ENCODE assay signal across 21 cellular contexts in genomic region chr4:182955411-182955810, GRCh38.
"Had no signal": no experiment of that assay in that cellular context is flagged by ENCODE, and none has a peak within 500 bp of the region (broad histone marks: within the 10 kb centered on the region; RNA-seq: fewer than 3 reads in every experiment).

No MANE protein-coding gene starts in this region.

- H3K4me1 Mint-ChIP-seq: activated CD8-positive, alpha-beta memory T cell treated with anti-CD3 and anti-CD28 coated beads, Interleukin-2, amount 10 ng/mL, durations not matched to agents 7 days and 5 days; activated naive CD8-positive, alpha-beta T cell treated with anti-CD3 and anti-CD28 coated beads, Interleukin-2, amount 50 U/mL, for 24 hours; stimulated activated naive CD8-positive, alpha-beta T cell treated with anti-CD3 and anti-CD28 coated beads, Interleukin-15, amount 100 ng/mL, for 72 hours had no signal

- H3K27me3 Mint-ChIP-seq: activated CD8-positive, alpha-beta memory T cell treated with anti-CD3 and anti-CD28 coated beads, Interleukin-2, amount 10 ng/mL, durations not matched to agents 7 days and 5 days; stimulated activated naive CD8-positive, alpha-beta T cell treated with anti-CD3 and anti-CD28 coated beads, Interleukin-15, amount 100 ng/mL, for 72 hours had no signal

- H3K27me3 ChIP-seq: ascending aorta, cardiac muscle cell, right atrium auricular region, testis, upper lobe of right lung had no signal

- H3K9me3 ChIP-seq: ascending aorta, mucosa of descending colon, testis, upper lobe of right lung had no signal

- DNase-seq: activated CD8-positive, alpha-beta memory T cell treated with anti-CD3 and anti-CD28 coated beads, Interleukin-2, amount 10 ng/mL, durations not matched to agents 7 days and 5 days; activated naive CD4-positive, alpha-beta T cell treated with anti-CD3 and anti-CD28 coated beads for 36 hours; activated naive CD8-positive, alpha-beta T cell treated with anti-CD3 and anti-CD28 coated beads, Interleukin-2, amount 50 U/mL, for 24 hours; activated T-cell treated with anti-CD3 and anti-CD28 coated beads, Interleukin-2, amount 50 U/mL, for 1 hour; hippocampal formation; left ventricle myocardium inferior; mucosa of descending colon; nucleus accumbens; small intestine; stimulated activated CD4-positive, alpha-beta T cell treated with anti-CD3 and anti-CD28 coated beads, Interleukin-4, amount 100 ng/mL, for 4 hours; stimulated activated naive CD8-positive, alpha-beta T cell treated with anti-CD3 and anti-CD28 coated beads, Interleukin-15, amount 100 ng/mL, for 72 hours; T-helper 9 cell; testis; upper lobe of right lung had no signal

- H3K27ac ChIP-seq: ascending aorta, cardiac muscle cell, left ventricle myocardium inferior, right atrium auricular region, testis, upper lobe of right lung had no signal

- ATAC-seq: activated CD4-positive, CD25-positive, alpha-beta regulatory T cell treated with anti-CD3 and anti-CD28 coated beads, Interleukin-2, amount 50 U/mL, for 24 hours; activated CD8-positive, alpha-beta memory T cell treated with anti-CD3 and anti-CD28 coated beads, Interleukin-2, amount 10 ng/mL, durations not matched to agents 7 days and 5 days; activated naive CD8-positive, alpha-beta T cell treated with anti-CD3 and anti-CD28 coated beads, Interleukin-2, amount 50 U/mL, for 24 hours; esophagus mucosa; mucosa of descending colon; natural killer cell treated with Interleukin-12 subunit alpha and Interleukin-12 subunit beta and Interleukin-15 and Interleukin-18, amount 100 ng/mL, for 72 hours; stimulated activated naive CD8-positive, alpha-beta T cell treated with anti-CD3 and anti-CD28 coated beads, Interleukin-15, amount 100 ng/mL, for 72 hours; upper lobe of right lung had no signal

- H3K4me3 ChIP-seq: ascending aorta, cardiac muscle cell, left ventricle myocardium inferior, mucosa of descending colon, right atrium auricular region, testis, upper lobe of right lung had no signal

- H3K36me3 Mint-ChIP-seq: activated CD8-positive, alpha-beta memory T cell treated with anti-CD3 and anti-CD28 coated beads, Interleukin-2, amount 10 ng/mL, durations not matched to agents 7 days and 5 days; natural killer cell treated with Interleukin-12 subunit alpha and Interleukin-12 subunit beta and Interleukin-15 and Interleukin-18, amount 100 ng/mL, for 72 hours had no signal

- H3K36me3 ChIP-seq: ascending aorta, cardiac muscle cell, left ventricle myocardium inferior, right atrium auricular region, upper lobe of right lung had no signal

- H3K9me3 Mint-ChIP-seq: natural killer cell treated with Interleukin-12 subunit alpha and Interleukin-12 subunit beta and Interleukin-15 and Interleukin-18, amount 100 ng/mL, for 72 hours had no signal

- H3K27ac Mint-ChIP-seq: activated CD8-positive, alpha-beta memory T cell treated with anti-CD3 and anti-CD28 coated beads, Interleukin-2, amount 10 ng/mL, durations not matched to agents 7 days and 5 days; activated naive CD4-positive, alpha-beta T cell treated with anti-CD3 and anti-CD28 coated beads for 36 hours; activated naive CD8-positive, alpha-beta T cell treated with anti-CD3 and anti-CD28 coated beads, Interleukin-2, amount 50 U/mL, for 24 hours; activated T-helper 2 cell treated with anti-CD3 and anti-CD28 coated beads, Interferon-gamma antibody, Interleukin-2, Interleukin-4, amounts not matched to agents 10 μg/mL and 5 μg/mL and 100 μg/mL, durations not matched to agents 14 hours and 24 hours and 36 hours; natural killer cell treated with Interleukin-12 subunit alpha and Interleukin-12 subunit beta and Interleukin-15 and Interleukin-18, amount 100 ng/mL, for 72 hours; stimulated activated naive CD8-positive, alpha-beta T cell treated with anti-CD3 and anti-CD28 coated beads, Interleukin-15, amount 100 ng/mL, for 72 hours had no signal

- H3K4me1 ChIP-seq: ascending aorta, left ventricle myocardium inferior, right atrium auricular region, testis, upper lobe of right lung had no signal

- H3K4me3 Mint-ChIP-seq: activated CD8-positive, alpha-beta memory T cell treated with anti-CD3 and anti-CD28 coated beads, Interleukin-2, amount 10 ng/mL, durations not matched to agents 7 days and 5 days; activated naive CD4-positive, alpha-beta T cell treated with anti-CD3 and anti-CD28 coated beads for 36 hours; activated naive CD8-positive, alpha-beta T cell treated with anti-CD3 and anti-CD28 coated beads, Interleukin-2, amount 50 U/mL, for 24 hours; natural killer cell treated with Interleukin-12 subunit alpha and Interleukin-12 subunit beta and Interleukin-15 and Interleukin-18, amount 100 ng/mL, for 72 hours; stimulated activated naive CD8-positive, alpha-beta T cell treated with anti-CD3 and anti-CD28 coated beads, Interleukin-15, amount 100 ng/mL, for 72 hours had no signal
